In genomic region chr3:140943781-140944547, GRCh38 we compare ENCODE assay signal across 8 cellular contexts. TPM values are rescaled to one million over a fixed set of nuclear protein-coding genes. Genes with fewer than 3 reads are reported as not detected.
DNase-seq lines count a peak whose midpoint lies in the region; ATAC-seq and TF ChIP-seq lines count a peak whose summit lies in the region.

No MANE protein-coding gene starts in this region.

- DNase-seq in GM12865 (ENCODE audit: low read depth), result no peak
- DNase-seq in OCI-LY7 (ENCODE audit: low spot score), result no peak
- DNase-seq in epithelial cell of proximal tubule (ENCODE audit: low read depth), result no peak
- DNase-seq in psoas muscle, result no peak
- no peak for DNase-seq in NCI-H2227 treated with DMSO at 0.1 percent for 48 hours (lab: John Stamatoyannopoulos, UW)
- no peak for DNase-seq in head of caudate nucleus
- no peak for DNase-seq in cortex of kidney (lab: John Stamatoyannopoulos, UW)

- H3K4me1 ChIP-seq in OCI-LY7 (ENCODE audit: insufficient read depth, low read length, poor library complexity, severe bottlenecking), result peaks cover 30% of the 10 kb centered on the region
- peaks cover 35% of the 10 kb centered on the region for H3K4me1 ChIP-seq in psoas muscle

- H3K4me2 ChIP-seq in OCI-LY7 (ENCODE audit: low read length), result peak overlapping the region; percentile 97

- H3K36me3 ChIP-seq in OCI-LY7 (ENCODE audit: insufficient read depth, low read length) (peaks cover 33% of the 10 kb centered on the region), psoas muscle (ENCODE audit: insufficient read depth in 1 of 2, low read depth in 1 of 2) (no peaks in the 10 kb centered on the region)

- H3K27me3 ChIP-seq in psoas muscle (ENCODE audit: insufficient read depth in 3 of 3, low read length in 2 of 3), result no peaks in the 10 kb centered on the region

- peaks cover 28% of the 10 kb centered on the region for H4K20me1 ChIP-seq in OCI-LY7 (ENCODE audit: insufficient read depth, low read length)

- H3K4me3 ChIP-seq in GM12865 (ENCODE audit: low read depth, low read length) (peak overlapping the region; percentile 88), OCI-LY7 (ENCODE audit: low read depth, low read length, poor library complexity, severe bottlenecking) (peak overlapping the region; percentile 82), epithelial cell of proximal tubule (ENCODE audit: low read depth, low read length) (peak overlapping the region; percentile 96), psoas muscle (peak overlapping the region; percentile 82)

- CTCF ChIA-PET in OCI-LY7 (lab: Charles Lee; ENCODE audit: unreplicated experiment), result no interaction called here

- no peak for ATAC-seq in psoas muscle
- ATAC-seq in HG03378 (IDR thresholded peaks at IDR 0.05; ENCODE audit: unreplicated experiment), result no peak

- H3K27ac ChIP-seq in OCI-LY7 (ENCODE audit: low read depth, low read length, poor library complexity, severe bottlenecking) (no peak overlapping the region), psoas muscle (peak overlapping the region; percentile 95)

- TF ChIP-seq CTCF in GM12865 (IDR thresholded peaks at IDR 0.05; ENCODE audit: insufficient read depth, low read depth, low read length, missing control alignments) (no peak), OCI-LY7 (conservative IDR thresholded peaks at IDR 0.05; ENCODE audit: low read length) (no peak), epithelial cell of proximal tubule (conservative IDR thresholded peaks at IDR 0.05; ENCODE audit: low read depth, low read length) (no peak), psoas muscle (IDR thresholded peaks at IDR 0.05) (no peak)

- H3K9me3 ChIP-seq in OCI-LY7 (ENCODE audit: low read length), result no peaks in the 10 kb centered on the region
- no peaks in the 10 kb centered on the region for H3K9me3 ChIP-seq in psoas muscle

- WGBS in psoas muscle, 3 donors, result 44 to 55% (median 50%) methylated on average over 5 of the region's 5 CpGs

- H2AFZ ChIP-seq in OCI-LY7 (ENCODE audit: low read length), result no peak overlapping the region

- POLR2A ChIA-PET in OCI-LY7 (lab: Charles Lee), result interaction anchor here (0.5 to 2.2 kb wide), 9 partner anchors 7 to 401 kb away, joined by 3 to 11 read pairs (median 4); no protein-coding TSS in a partner anchor

- BruUV-seq in OCI-LY7 (replicated peaks; lab: Mats Ljungman, UMichigan), result TSS peak; percentile 48

- peaks cover 66% of the 10 kb centered on the region for H3K79me2 ChIP-seq in OCI-LY7 (ENCODE audit: insufficient read depth, low read depth, low read length)

- intact Hi-C loops in OCI-LY7 (cut with micrococcal nuclease; ENCODE audit: unreplicated experiment) (loop anchor here (5.0 to 10.0 kb wide), 2 partner anchors 187 to 441 kb away; no protein-coding TSS in a partner anchor), psoas muscle (cut with DNase I) (no loop called here), head of caudate nucleus (cut with DNase I) (loop anchor here (5.0 kb wide), 1 partner anchor 288 kb away; the partner anchor contains the start of gene PXYLP1)

- no peaks in the 10 kb centered on the region for H3K9me2 ChIP-seq in OCI-LY7 (ENCODE audit: insufficient read depth, low read length)

RNA-seq across cellular contexts. Expression of gene SLC25A36, which starts 2.3 kb away (rescaled TPM):
- 71.8 and 91.3 TPM in 2 replicates for total RNA-seq in OCI-LY7 (2014; rRNA removed; shearing (Covaris generic))
- 70.5 and 81.3 TPM in 2 replicates for total RNA-seq in OCI-LY7 (2022)
- 26.8 and 34.4 TPM in 2 replicates for total RNA-seq in epithelial cell of proximal tubule
- total RNA-seq in psoas muscle, result 10 to 100 TPM; 19.7 to 52.3 (median 28.7) TPM
- polyA plus RNA-seq in psoas muscle, result 10 to 100 TPM; 10.4 to 23.9 (median 12.5) TPM

Comparison
In these comparisons a context has a peak if more than half of its experiments do, and no peak if none do; other contexts are left out.
1. intact Hi-C loops: an anchor here in OCI-LY7 (5.0 to 10.0 kb wide) and head of caudate nucleus (5.0 kb wide); none called in psoas muscle.